15 cellular contexts compared by ENCODE assay signal in the genomic region with DNA sequence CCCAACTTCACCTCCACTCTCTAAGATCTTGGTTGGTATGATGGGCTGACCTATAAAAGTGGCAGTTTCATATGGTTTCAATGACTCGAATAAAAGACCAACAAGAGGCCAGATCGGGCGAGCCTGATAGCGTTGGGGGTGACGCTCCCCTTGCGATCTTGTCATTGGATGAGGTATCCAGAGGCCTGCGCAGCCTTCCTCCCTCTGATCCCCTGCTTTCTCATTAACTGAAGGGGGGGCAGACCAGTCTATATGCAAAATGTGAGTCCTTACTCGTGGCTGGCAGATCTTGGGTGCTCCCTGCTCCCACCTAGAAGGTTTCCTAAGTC. TPM values are rescaled to one million over a fixed set of nuclear protein-coding genes. Genes with fewer than 3 reads are reported as not detected.
A peak's percentile ranks its signal among the peaks of the same experiment; 100 is the strongest.
DNase-seq lines count a peak whose midpoint lies in the region; ATAC-seq, FAIRE-seq and TF ChIP-seq lines count a peak whose summit lies in the region.
"Had no signal": no experiment of that assay in that cellular context is flagged by ENCODE, and none has a peak within 500 bp of the region (broad histone marks: within the 10 kb centered on the region; RNA-seq: fewer than 3 reads in every experiment).

No MANE protein-coding gene starts in this region.

- peaks cover 46% of the 10 kb centered on the region for H3K27me3 Mint-ChIP-seq in CD4-positive, alpha-beta T cell
- H3K27me3 Mint-ChIP-seq in neural crest cell (ENCODE audit: low read depth) = peaks cover 69% of the 10 kb centered on the region

- FAIRE-seq in RCC 7860 (lab: Jason Lieb, UNC) = no peak

- no peaks in the 10 kb centered on the region for H3K9me3 Mint-ChIP-seq in CD4-positive, alpha-beta T cell
- no peaks in the 10 kb centered on the region for H3K9me3 Mint-ChIP-seq in neural crest cell

- CTCF ChIA-PET in CD4-positive, alpha-beta T cell (lab: Charles Lee) = no interaction called here

- peak overlapping the region; percentile 20 for H3K4me3 Mint-ChIP-seq in CD4-positive, alpha-beta T cell
- peak overlapping the region; percentile 84 for H3K4me3 Mint-ChIP-seq in neural crest cell

- POLR2A ChIA-PET in CD4-positive, alpha-beta T cell (lab: Charles Lee) = no interaction called here

- ATAC-seq in CD4-positive, alpha-beta T cell (ENCODE audit: poor library complexity) = no peak

- H3K4me3 ChIP-seq in epithelial cell of esophagus (ENCODE audit: low read length) = peak overlapping the region; percentile 44
- H3K4me3 ChIP-seq: SK-N-MC had no signal

- intact Hi-C loops in CD4-positive, alpha-beta T cell (cut with DNase I, micrococcal nuclease) = no loop called here

- H3K27me3 ChIP-seq in CD4-positive, alpha-beta T cell (ENCODE audit: control insufficient read depth, insufficient read depth, low read length) = peaks cover 40% of the 10 kb centered on the region

- no peak overlapping the region for H3K27ac ChIP-seq in CD4-positive, alpha-beta T cell (ENCODE audit: low read depth, low read length)
- H3K27ac ChIP-seq: BLaER1 treated with 17β-estradiol and CSF1 and Interleukin-3, amounts not matched to agents 10 nM and 100 nM; SK-N-MC had no signal

- peaks cover 5% of the 10 kb centered on the region for H3K4me1 Mint-ChIP-seq in CD4-positive, alpha-beta T cell (ENCODE audit: low read depth)
- H3K4me1 Mint-ChIP-seq in neural crest cell = peaks cover 6% of the 10 kb centered on the region

- no peak overlapping the region for H3K27ac Mint-ChIP-seq in CD4-positive, alpha-beta T cell
- H3K27ac Mint-ChIP-seq in neural crest cell (ENCODE audit: unreplicated experiment) = no peak overlapping the region

- H3K36me3 Mint-ChIP-seq in CD4-positive, alpha-beta T cell (ENCODE audit: low read depth) = no peaks in the 10 kb centered on the region
- no peaks in the 10 kb centered on the region for H3K36me3 Mint-ChIP-seq in neural crest cell (ENCODE audit: low read depth)

- DNase-seq in CD4-positive, alpha-beta T cell = no peak
- peak; percentile 49 for DNase-seq in NCI-H69 (lab: John Stamatoyannopoulos, UW)
- no peak for DNase-seq in epithelial cell of esophagus (ENCODE audit: low read depth)
- DNase-seq in neural crest cell (ENCODE audit: low read depth, low spot score) = no peak
- no peak for DNase-seq in RCC 7860 (ENCODE audit: low spot score)
- no peak for DNase-seq in HK-2 (ENCODE audit: unreplicated experiment)
- no peak for DNase-seq in activated gamma-delta T cell treated with Interleukin-2 at 50 U/mL for 16 hours
- no peak for DNase-seq in NCI-H524 (lab: John Stamatoyannopoulos, UW)
- DNase-seq: activated CD4-positive, alpha-beta T cell treated with anti-CD3 and anti-CD28 coated beads for 1 hour; activated effector memory CD4-positive, alpha-beta T cell treated with anti-CD3 and anti-CD28 coated beads, Interleukin-2, amount 50 U/mL, for 16 hours; HCEC 1CT; MM.1S; stimulated activated CD4-positive, alpha-beta T cell treated with anti-CD3 and anti-CD28 coated beads, Interleukin-1b, Interleukin-23, amount 100 ng/mL, for 48 hours had no signal

- H3K9me3 ChIP-seq in CD4-positive, alpha-beta T cell (ENCODE audit: control insufficient read depth, low read length) = no peaks in the 10 kb centered on the region

- TF ChIP-seq CTCF in CD4-positive, alpha-beta T cell (IDR thresholded peaks at IDR 0.05) = no peak
- TF ChIP-seq CTCF in epithelial cell of esophagus (IDR thresholded peaks at IDR 0.05; ENCODE audit: insufficient read depth, low read depth, low read length, missing control alignments) (no peak), neural crest cell (conservative IDR thresholded peaks at IDR 0.05) (no peak)

RNA-seq across cellular contexts. Expression of a gene that starts 0.9 kb away (rescaled TPM):
- total RNA-seq in CD4-positive, alpha-beta T cell = not detected
- total RNA-seq in neural crest cell = 0.05 and 0.41 TPM in 2 replicates
